ENCODE assay signal across 25 cellular contexts in genomic region chr20:45019027-45019763, GRCh38. TPM values are rescaled to one million over a fixed set of nuclear protein-coding genes. Genes with fewer than 3 reads are reported as not detected.
DNase-seq lines count a peak whose midpoint lies in the region; ATAC-seq and TF ChIP-seq lines count a peak whose summit lies in the region.
"Had no signal": no experiment of that assay in that cellular context is flagged by ENCODE, and none has a peak within 500 bp of the region (broad histone marks: within the 10 kb centered on the region; RNA-seq: fewer than 3 reads in every experiment).

No MANE protein-coding gene starts in this region.

- POLR2A ChIA-PET in activated CD4-positive, alpha-beta T cell treated with anti-CD3 and anti-CD28 coated beads for 36 hours (lab: Charles Lee), result no interaction called here

- H3K4me3 Mint-ChIP-seq in activated CD4-positive, alpha-beta T cell treated with anti-CD3 and anti-CD28 coated beads for 36 hours, result no peak overlapping the region
- no peak overlapping the region for H3K4me3 Mint-ChIP-seq in activated CD4-positive, alpha-beta T cell treated with anti-CD3 and anti-CD28 coated beads, Interleukin-2, amount 10 ng/mL, durations not matched to agents 24 days and 14 days
- H3K4me3 Mint-ChIP-seq in chondrocyte (ENCODE audit: unreplicated experiment), result no peak overlapping the region
- H3K4me3 Mint-ChIP-seq: dendritic cell treated with granulocyte-macrophage colony-stimulating factor and Interleukin-4, amounts not matched to agents 40 ng/mL and 50 ng/mL, for 4 days; stimulated activated memory B cell treated with anti-CD40 and anti-IgM and Interleukin-4, amounts not matched to agents 10 μg/mL and 1 μg/mL and 100 μg/mL, for 72 hours; T-helper 2 cell treated with Interferon-gamma antibody and Interleukin-4, amounts not matched to agents 5 μg/mL and 100 μg/mL, for 36 hours had no signal

- H3K27ac ChIP-seq in substantia nigra (ENCODE audit: low read depth, low read length, poor library complexity, severe bottlenecking), result peak overlapping the region; percentile 6
- H3K27ac ChIP-seq: cardiac muscle cell, SK-N-MC, WERI-Rb-1 had no signal

- H3K27ac Mint-ChIP-seq in activated CD4-positive, alpha-beta T cell treated with anti-CD3 and anti-CD28 coated beads for 36 hours, result peak overlapping the region; percentile 44
- H3K27ac Mint-ChIP-seq in activated CD4-positive, alpha-beta T cell treated with anti-CD3 and anti-CD28 coated beads, Interleukin-2, amount 10 ng/mL, durations not matched to agents 24 days and 14 days, result no peak overlapping the region
- H3K27ac Mint-ChIP-seq in chondrocyte (ENCODE audit: unreplicated experiment), result no peak overlapping the region
- H3K27ac Mint-ChIP-seq: dendritic cell treated with granulocyte-macrophage colony-stimulating factor and Interleukin-4, amounts not matched to agents 40 ng/mL and 50 ng/mL, for 4 days; T-helper 2 cell treated with Interferon-gamma antibody and Interleukin-4, amounts not matched to agents 5 μg/mL and 100 μg/mL, for 36 hours had no signal

- no peak for DNase-seq in activated CD4-positive, alpha-beta T cell treated with anti-CD3 and anti-CD28 coated beads for 36 hours
- DNase-seq in activated CD4-positive, alpha-beta T cell treated with anti-CD3 and anti-CD28 coated beads, Interleukin-2, amount 10 ng/mL, durations not matched to agents 24 days and 14 days, result no peak
- DNase-seq in SK-MEL-5 (ENCODE audit: low read depth, low spot score) (peak; percentile 92), iris pigment epithelial cell (ENCODE audit: low read depth) (peak; percentile 45), substantia nigra (lab: John Stamatoyannopoulos, UW) (no peak), GF-D8 (lab: John Stamatoyannopoulos, UW) (no peak), chondrocyte (ENCODE audit: low spot score) (no peak)
- DNase-seq: 8988T; activated CD4-positive, alpha-beta T cell treated with anti-CD3 and anti-CD28 coated beads, Interleukin-2, amount 50 U/mL, for 4 hours; activated gamma-delta T cell treated with Interleukin-2 at 50 U/mL for 16 hours; DND-41; left ventricle myocardium inferior; NCI-H1436; NCI-H510A; small intestine; stimulated activated CD4-positive, alpha-beta T cell treated with anti-CD3 and anti-CD28 coated beads, Interleukin-2, amount 100 ng/mL, for 24 hours; testis; WERI-Rb-1 had no signal

- CTCF ChIA-PET in activated CD4-positive, alpha-beta T cell treated with anti-CD3 and anti-CD28 coated beads for 36 hours (lab: Charles Lee), result interaction anchor here (0.6 to 3.6 kb wide), 10 partner anchors 8 to 274 kb away, joined by 3 to 23 read pairs (median 3); no protein-coding TSS in a partner anchor

- no peak for TF ChIP-seq CTCF in chondrocyte (IDR thresholded peaks at IDR 0.05)

- intact Hi-C loops in activated CD4-positive, alpha-beta T cell treated with anti-CD3 and anti-CD28 coated beads for 36 hours (cut with DNase I, micrococcal nuclease), result loop anchor here in 1 of 2 experiments (10.0 kb wide), 1 partner anchor 206 kb away; the partner anchor contains the start of gene SEMG2
- intact Hi-C loops in activated CD4-positive, alpha-beta T cell treated with anti-CD3 and anti-CD28 coated beads, Interleukin-2, amount 10 ng/mL, durations not matched to agents 24 days and 14 days (cut with micrococcal nuclease), result no loop called here

- peaks cover 54% of the 10 kb centered on the region for H3K36me3 Mint-ChIP-seq in activated CD4-positive, alpha-beta T cell treated with anti-CD3 and anti-CD28 coated beads for 36 hours (ENCODE audit: low read depth)
- H3K36me3 Mint-ChIP-seq in activated CD4-positive, alpha-beta T cell treated with anti-CD3 and anti-CD28 coated beads, Interleukin-2, amount 10 ng/mL, durations not matched to agents 24 days and 14 days (ENCODE audit: low read depth), result peaks cover 61% of the 10 kb centered on the region
- peaks cover 2% of the 10 kb centered on the region for H3K36me3 Mint-ChIP-seq in chondrocyte (ENCODE audit: low read depth)

- no peaks in the 10 kb centered on the region for H3K9me3 Mint-ChIP-seq in activated CD4-positive, alpha-beta T cell treated with anti-CD3 and anti-CD28 coated beads for 36 hours (ENCODE audit: low read depth)
- H3K9me3 Mint-ChIP-seq in activated CD4-positive, alpha-beta T cell treated with anti-CD3 and anti-CD28 coated beads, Interleukin-2, amount 10 ng/mL, durations not matched to agents 24 days and 14 days, result no peaks in the 10 kb centered on the region
- H3K9me3 Mint-ChIP-seq in chondrocyte (ENCODE audit: low read depth), result no peaks in the 10 kb centered on the region
- H3K9me3 Mint-ChIP-seq: dendritic cell treated with granulocyte-macrophage colony-stimulating factor and Interleukin-4, amounts not matched to agents 40 ng/mL and 50 ng/mL, for 4 days; stimulated activated memory B cell treated with anti-CD40 and anti-IgM and Interleukin-4, amounts not matched to agents 10 μg/mL and 1 μg/mL and 100 μg/mL, for 72 hours; T-helper 2 cell treated with Interferon-gamma antibody and Interleukin-4, amounts not matched to agents 5 μg/mL and 100 μg/mL, for 36 hours had no signal

- peaks cover 69% of the 10 kb centered on the region for H3K4me1 Mint-ChIP-seq in activated CD4-positive, alpha-beta T cell treated with anti-CD3 and anti-CD28 coated beads for 36 hours
- H3K4me1 Mint-ChIP-seq in activated CD4-positive, alpha-beta T cell treated with anti-CD3 and anti-CD28 coated beads, Interleukin-2, amount 10 ng/mL, durations not matched to agents 24 days and 14 days, result peaks cover 16% of the 10 kb centered on the region
- H3K4me1 Mint-ChIP-seq in chondrocyte (ENCODE audit: low read depth), result peaks cover 28% of the 10 kb centered on the region

- H3K27me3 Mint-ChIP-seq in activated CD4-positive, alpha-beta T cell treated with anti-CD3 and anti-CD28 coated beads for 36 hours, result no peaks in the 10 kb centered on the region
- H3K27me3 Mint-ChIP-seq in activated CD4-positive, alpha-beta T cell treated with anti-CD3 and anti-CD28 coated beads, Interleukin-2, amount 10 ng/mL, durations not matched to agents 24 days and 14 days, result no peaks in the 10 kb centered on the region
- H3K27me3 Mint-ChIP-seq in chondrocyte (ENCODE audit: low read depth), result no peaks in the 10 kb centered on the region
- H3K27me3 Mint-ChIP-seq: dendritic cell treated with granulocyte-macrophage colony-stimulating factor and Interleukin-4, amounts not matched to agents 40 ng/mL and 50 ng/mL, for 4 days; stimulated activated memory B cell treated with anti-CD40 and anti-IgM and Interleukin-4, amounts not matched to agents 10 μg/mL and 1 μg/mL and 100 μg/mL, for 72 hours had no signal

- no peak for ATAC-seq in activated CD4-positive, alpha-beta T cell treated with anti-CD3 and anti-CD28 coated beads for 36 hours
- ATAC-seq in HG02885 (IDR thresholded peaks at IDR 0.05; ENCODE audit: poor library complexity, unreplicated experiment), result no peak
- ATAC-seq: Panc1; stimulated activated memory B cell treated with anti-CD40 and anti-IgM and Interleukin-4, amounts not matched to agents 10 μg/mL and 1 μg/mL and 100 μg/mL, for 72 hours had no signal

- in situ Hi-C loops in SK-MEL-5 (cut with HindIII; ENCODE audit: low pct_unique_long_range_greater_than_20kb, low sequenced_read_pairs), result no loop called here

RNA-seq across cellular contexts. Expression of gene STK4, which starts 52.9 kb away (rescaled TPM):
- total RNA-seq in activated CD4-positive, alpha-beta T cell treated with anti-CD3 and anti-CD28 coated beads for 36 hours, result 100 to 1,000 TPM; 156 to 164 TPM
- total RNA-seq in activated CD4-positive, alpha-beta T cell treated with anti-CD3 and anti-CD28 coated beads, Interleukin-2, amount 10 ng/mL, durations not matched to agents 24 days and 14 days, result 141 and 143 TPM in 2 replicates
- total RNA-seq in SK-MEL-5 (2014; rRNA removed; shearing (Covaris generic)), result 31.4 and 34.4 TPM in 2 replicates
- 26.5 and 33.6 TPM in 2 replicates for polyA plus RNA-seq in SK-MEL-5 (2015; cell fraction: cytosol; rRNA removed)
- 34.6 and 44.3 TPM in 2 replicates for polyA plus RNA-seq in SK-MEL-5 (2015; cell fraction: nucleus; rRNA removed)
- 21.7 to 24.2 TPM (median 23.4 TPM) in 3 replicates for total RNA-seq in chondrocyte

RNA-seq across cellular contexts. Expression of gene TOMM34, which starts 59.0 kb away (rescaled TPM):
- 10 to 100 TPM; 56.5 to 61.2 TPM for total RNA-seq in activated CD4-positive, alpha-beta T cell treated with anti-CD3 and anti-CD28 coated beads for 36 hours
- 63.4 and 64.5 TPM in 2 replicates for total RNA-seq in activated CD4-positive, alpha-beta T cell treated with anti-CD3 and anti-CD28 coated beads, Interleukin-2, amount 10 ng/mL, durations not matched to agents 24 days and 14 days
- 41.5 and 41.8 TPM in 2 replicates for total RNA-seq in SK-MEL-5 (2014; rRNA removed; shearing (Covaris generic))
- polyA plus RNA-seq in SK-MEL-5 (2015; cell fraction: cytosol; rRNA removed), result 46.3 and 57.0 TPM in 2 replicates
- polyA plus RNA-seq in SK-MEL-5 (2015; cell fraction: nucleus; rRNA removed), result 18.2 and 25.6 TPM in 2 replicates
- total RNA-seq in chondrocyte, result 16.2 to 18.8 TPM (median 16.4 TPM) in 3 replicates

Comparison
In these comparisons a context has a peak if more than half of its experiments do, and no peak if none do; other contexts are left out.
1. DNase-seq: peak in SK-MEL-5 (single experiment) and iris pigment epithelial cell (single experiment); none in activated CD4-positive, alpha-beta T cell treated with anti-CD3 and anti-CD28 coated beads for 36 hours (single experiment), activated CD4-positive, alpha-beta T cell treated with anti-CD3 and anti-CD28 coated beads, Interleukin-2, amount 10 ng/mL, durations not matched to agents 24 days and 14 days (single experiment), substantia nigra (0 of 49), GF-D8 (single experiment) and chondrocyte (single experiment).